Comparison of ENCODE assay signal across 15 cellular contexts in genomic region chr3:192042116-192042515, GRCh38.
DNase-seq lines count a peak whose midpoint lies in the region; ATAC-seq, FAIRE-seq and TF ChIP-seq lines count a peak whose summit lies in the region.
"Had no signal": no experiment of that assay in that cellular context is flagged by ENCODE, and none has a peak within 500 bp of the region (broad histone marks: within the 10 kb centered on the region; RNA-seq: fewer than 3 reads in every experiment).

No MANE protein-coding gene starts in this region.

- H3K9me3 Mint-ChIP-seq in CD4-positive, alpha-beta memory T cell, result peaks cover 3 to 11% (median 7%) of the 10 kb centered on the region in 8 donors

- H3K9me3 ChIP-seq in CD4-positive, alpha-beta memory T cell (ENCODE audit: control insufficient read depth in 1 of 2, low read length in 2 of 2), result no peaks in the 10 kb centered on the region
- H3K9me3 ChIP-seq: ascending aorta, BE2C had no signal

- no peaks in the 10 kb centered on the region for H3K27me3 ChIP-seq in CD4-positive, alpha-beta memory T cell (ENCODE audit: insufficient read depth, low read length)
- H3K27me3 ChIP-seq: ascending aorta, BE2C had no signal

- ATAC-seq in GM19397 (IDR thresholded peaks at IDR 0.05; ENCODE audit: unreplicated experiment) (peak; percentile 97), HG02870 (IDR thresholded peaks at IDR 0.05; ENCODE audit: unreplicated experiment) (peak; percentile 98), HG03565 (IDR thresholded peaks at IDR 0.05; ENCODE audit: unreplicated experiment) (peak; percentile 98)
- ATAC-seq: natural killer cell had no signal

- FAIRE-seq in GM12892 (lab: Jason Lieb, UNC), result peak; percentile 91
- FAIRE-seq: endometrium had no signal

- H3K4me1 ChIP-seq in CD4-positive, alpha-beta memory T cell (ENCODE audit: insufficient read depth, low read length), result no peaks in the 10 kb centered on the region
- H3K4me1 ChIP-seq: ascending aorta, BE2C had no signal

- H3K4me3 ChIP-seq in CD4-positive, alpha-beta memory T cell (ENCODE audit: low read length in 2 of 2), result no peak overlapping the region
- H3K4me3 ChIP-seq: ascending aorta had no signal

- no peak overlapping the region for H3K4me3 Mint-ChIP-seq in CD4-positive, alpha-beta memory T cell
- H3K4me3 Mint-ChIP-seq: natural killer cell had no signal

- H3K27ac ChIP-seq in CD4-positive, alpha-beta memory T cell (ENCODE audit: low read depth, low read length), result no peak overlapping the region
- H3K27ac ChIP-seq: ascending aorta had no signal

- DNase-seq in GM12892 (ENCODE audit: insufficient read length), result peak; percentile 8
- no peak for DNase-seq in SK-N-DZ (ENCODE audit: low spot score)
- no peak for DNase-seq in foreskin melanocyte
- DNase-seq in UCSD-AML1 (lab: John Stamatoyannopoulos, UW; ENCODE audit: unreplicated experiment), result no peak
- no peak for DNase-seq in CD4-positive, alpha-beta memory T cell
- DNase-seq: BE2C; natural killer cell; NCI-H2171; stimulated activated CD4-positive, alpha-beta T cell treated with anti-CD3 and anti-CD28 coated beads, Interleukin-15, amount 100 ng/mL, for 24 hours had no signal

- no peaks in the 10 kb centered on the region for H3K4me1 Mint-ChIP-seq in CD4-positive, alpha-beta memory T cell
- H3K4me1 Mint-ChIP-seq: natural killer cell had no signal

- TF ChIP-seq POLR2A in GM12892 (IDR thresholded peaks at IDR 0.05; ENCODE audit: low read depth, low read length), result no peak

- intact Hi-C loops in CD4-positive, alpha-beta memory T cell (cut with micrococcal nuclease), result no loop called here

- H3K27me3 Mint-ChIP-seq in CD4-positive, alpha-beta memory T cell, result no peaks in the 10 kb centered on the region
- H3K27me3 Mint-ChIP-seq: IgD-negative memory B cell had no signal

- H3K36me3 ChIP-seq in CD4-positive, alpha-beta memory T cell (ENCODE audit: insufficient read depth, low read length), result no peaks in the 10 kb centered on the region
- H3K36me3 ChIP-seq: ascending aorta, BE2C had no signal

- no peak overlapping the region for H3K27ac Mint-ChIP-seq in CD4-positive, alpha-beta memory T cell
- H3K27ac Mint-ChIP-seq: natural killer cell had no signal

- POLR2A ChIA-PET in CD4-positive, alpha-beta memory T cell (lab: Charles Lee; ENCODE audit: partially characterized antibody), result no interaction called here

- CTCF ChIA-PET in CD4-positive, alpha-beta memory T cell (lab: Charles Lee; ENCODE audit: partially characterized antibody), result no interaction called here

- no peaks in the 10 kb centered on the region for H3K36me3 Mint-ChIP-seq in CD4-positive, alpha-beta memory T cell
- H3K36me3 Mint-ChIP-seq: IgD-negative memory B cell had no signal
